7 cellular contexts compared by ENCODE assay signal in genomic region chr4:26082565-26082964, GRCh38.
"Had no signal": no experiment of that assay in that cellular context is flagged by ENCODE, and none has a peak within 500 bp of the region (broad histone marks: within the 10 kb centered on the region; RNA-seq: fewer than 3 reads in every experiment).

No MANE protein-coding gene starts in this region.

- H3K9me3 Mint-ChIP-seq: naive B cell had no signal

- H3K4me3 Mint-ChIP-seq: naive B cell had no signal

- H3K36me3 Mint-ChIP-seq: naive B cell had no signal

- DNase-seq: esophagus squamous epithelium, left colon, posterior cingulate gyrus, T1000, tibial artery, uterus had no signal

- H3K27ac Mint-ChIP-seq: naive B cell had no signal
